In genomic region chr18:79855147-79855910, GRCh38 we compare ENCODE assay signal across 10 cellular contexts. TPM values are rescaled to one million over a fixed set of nuclear protein-coding genes. Genes with fewer than 3 reads are reported as not detected.
DNase-seq lines count a peak whose midpoint lies in the region; ATAC-seq lines count a peak whose summit lies in the region.
"Had no signal": no experiment of that assay in that cellular context is flagged by ENCODE, and none has a peak within 500 bp of the region (broad histone marks: within the 10 kb centered on the region; RNA-seq: fewer than 3 reads in every experiment).

No MANE protein-coding gene starts in this region.

- peaks cover 10 to 47% of the 10 kb centered on the region in 2 donors for H3K27me3 Mint-ChIP-seq in effector memory CD8-positive, alpha-beta T cell

- H3K36me3 Mint-ChIP-seq in effector memory CD8-positive, alpha-beta T cell (ENCODE audit: insufficient read depth): peaks cover 6% of the 10 kb centered on the region

- ATAC-seq in GM18511 (IDR thresholded peaks at IDR 0.05; ENCODE audit: unreplicated experiment) (peak; percentile 89), GM21576 (IDR thresholded peaks at IDR 0.05; ENCODE audit: unreplicated experiment) (peak; percentile 91)
- no peak for ATAC-seq in effector memory CD8-positive, alpha-beta T cell (replicated peaks)
- ATAC-seq: K562 had no signal

- no peak overlapping the region for H3K27ac Mint-ChIP-seq in effector memory CD8-positive, alpha-beta T cell

- peaks cover 0 to 2% of the 10 kb centered on the region in 2 donors for H3K4me1 Mint-ChIP-seq in effector memory CD8-positive, alpha-beta T cell (ENCODE audit: low read depth in 2 of 2)

- in situ Hi-C loops in ACHN (cut with HindIII; ENCODE audit: low pct_ligation_motif_present, low pct_unique_long_range_greater_than_20kb, low sequenced_read_pairs): no loop called here

- H3K9me3 Mint-ChIP-seq in effector memory CD8-positive, alpha-beta T cell: no peaks in the 10 kb centered on the region

- DNase-seq in LHCN-M2 (ENCODE audit: low read depth): peak; percentile 39
- DNase-seq in myocyte (ENCODE audit: low read depth): peak; percentile 85
- no peak for DNase-seq in effector CD8-positive, alpha-beta T cell (lab: John Stamatoyannopoulos, UW)
- DNase-seq in ACHN: no peak
- DNase-seq in stimulated activated CD8-positive, alpha-beta memory T cell treated with anti-CD3 and anti-CD28 coated beads, Interleukin-4, amount 100 ng/mL, for 48 hours: no peak
- DNase-seq in effector memory CD8-positive, alpha-beta T cell: no peak
- DNase-seq: activated gamma-delta T cell treated with Interleukin-2 at 50 U/mL for 16 hours had no signal

- H3K4me3 Mint-ChIP-seq in effector memory CD8-positive, alpha-beta T cell: no peak overlapping the region

RNA-seq across cellular contexts. Expression of gene KCNG2, which starts 57.6 kb away (rescaled TPM):
- total RNA-seq in LHCN-M2 (2014; rRNA removed) (0.06 and 0.13 TPM in 2 replicates), myocyte (0.08 and 0.42 TPM in 2 replicates)
- 0.04 TPM for polyA plus RNA-seq in LHCN-M2 (2012)
- polyA plus RNA-seq in myocyte (2012): 0.15 TPM
- total RNA-seq: K562 had no signal
- polyA plus RNA-seq: K562 had no signal

Comparison
In these comparisons a context has a peak if more than half of its experiments do, and no peak if none do; other contexts are left out.
1. DNase-seq: peak in LHCN-M2 (single experiment) and myocyte (single experiment); none in effector CD8-positive, alpha-beta T cell (single experiment), ACHN (single experiment), stimulated activated CD8-positive, alpha-beta memory T cell treated with anti-CD3 and anti-CD28 coated beads, Interleukin-4, amount 100 ng/mL, for 48 hours (single experiment) and effector memory CD8-positive, alpha-beta T cell (0 of 3).